10 cellular contexts compared by ENCODE assay signal in genomic region chr17:78409191-78409621, GRCh38. TPM values are rescaled to one million over a fixed set of nuclear protein-coding genes. Genes with fewer than 3 reads are reported as not detected.
A peak's percentile ranks its signal among the peaks of the same experiment; 100 is the strongest.
DNase-seq lines count a peak whose midpoint lies in the region; ATAC-seq and TF ChIP-seq lines count a peak whose summit lies in the region.
"Had no signal": no experiment of that assay in that cellular context is flagged by ENCODE, and none has a peak within 500 bp of the region (broad histone marks: within the 10 kb centered on the region; RNA-seq: fewer than 3 reads in every experiment).

No MANE protein-coding gene starts in this region.

- H3K4me1 ChIP-seq in left ventricle myocardium inferior: peaks cover 67% of the 10 kb centered on the region
- H3K4me1 ChIP-seq in right atrium auricular region: peaks cover 0 to 65% of the 10 kb centered on the region in 2 donors
- H3K4me1 ChIP-seq in esophagus squamous epithelium: peaks cover 27 to 77% (median 55%) of the 10 kb centered on the region in 3 donors
- peaks cover 65 to 75% (median 68%) of the 10 kb centered on the region in 4 donors for H3K4me1 ChIP-seq in upper lobe of left lung

- TF ChIP-seq POLR2A in esophagus squamous epithelium (IDR thresholded peaks at IDR 0.05): no peak
- no peak for TF ChIP-seq POLR2A in upper lobe of left lung (IDR thresholded peaks at IDR 0.05)

- H3K4me3 ChIP-seq in left ventricle myocardium inferior (no peak overlapping the region), right atrium auricular region (no peak overlapping the region), esophagus squamous epithelium (no peak overlapping the region), upper lobe of left lung (no peak overlapping the region)

- 18 to 34% methylated on average over 4 to 6 of the region's 9 CpGs for WGBS in esophagus squamous epithelium, 2 donors
- 54 to 74% methylated on average over 9 of the region's 9 CpGs for WGBS in upper lobe of left lung, 2 donors

- H3K9me3 ChIP-seq in left ventricle myocardium inferior (replicated peaks): no peaks in the 10 kb centered on the region
- H3K9me3 ChIP-seq in right atrium auricular region: no peaks in the 10 kb centered on the region
- H3K9me3 ChIP-seq in esophagus squamous epithelium: no peaks in the 10 kb centered on the region
- no peaks in the 10 kb centered on the region for H3K9me3 ChIP-seq in upper lobe of left lung

- intact Hi-C loops in left ventricle myocardium inferior (cut with micrococcal nuclease) (no loop called here), esophagus squamous epithelium (cut with DNase I) (no loop called here)

- H3K27me3 ChIP-seq in left ventricle myocardium inferior (ENCODE audit: low read depth) (no peaks in the 10 kb centered on the region), right atrium auricular region (no peaks in the 10 kb centered on the region), esophagus squamous epithelium (no peaks in the 10 kb centered on the region), upper lobe of left lung (no peaks in the 10 kb centered on the region)

- peak in 1 of 4 donors; percentile 71 for TF ChIP-seq EP300 in upper lobe of left lung (IDR thresholded peaks at IDR 0.05)

- TF ChIP-seq CTCF in left ventricle myocardium inferior (IDR thresholded peaks at IDR 0.05; ENCODE audit: borderline replicate concordance): no peak
- no peak for TF ChIP-seq CTCF in right atrium auricular region (IDR thresholded peaks at IDR 0.05)
- no peak for TF ChIP-seq CTCF in esophagus squamous epithelium (IDR thresholded peaks at IDR 0.05)
- no peak for TF ChIP-seq CTCF in upper lobe of left lung (IDR thresholded peaks at IDR 0.05)

- H3K27ac ChIP-seq in left ventricle myocardium inferior (replicated peaks) (peak overlapping the region; percentile 13), right atrium auricular region (no peak overlapping the region), esophagus squamous epithelium (peak overlapping the region; percentile 19 to 57 (median 50)), upper lobe of left lung (peak overlapping the region; percentile 35 to 76 (median 59))

- ATAC-seq in upper lobe of left lung (ENCODE audit: low FRiP score in 2 of 2) (no peak), GM18867 (IDR thresholded peaks at IDR 0.05; ENCODE audit: unreplicated experiment) (no peak)

- DNase-seq in left ventricle myocardium inferior: no peak
- DNase-seq in right atrium auricular region (ENCODE audit: low spot score): no peak
- peak; percentile 92 to 95 for DNase-seq in NCI-H524 (lab: John Stamatoyannopoulos, UW)
- DNase-seq in esophagus squamous epithelium (lab: John Stamatoyannopoulos, UW): no peak
- DNase-seq in upper lobe of left lung: peak in 1 of 2 donors; percentile 86
- DNase-seq in activated gamma-delta T cell treated with Interleukin-2 at 50 U/mL for 16 hours: no peak
- no peak for DNase-seq in AG08396 (ENCODE audit: low spot score)
- DNase-seq: NCI-H446 treated with DMSO at 0.1 percent for 48 hours, occipital lobe had no signal

- H3K36me3 ChIP-seq in left ventricle myocardium inferior (peaks cover 23% of the 10 kb centered on the region), right atrium auricular region (peaks cover 21% of the 10 kb centered on the region), esophagus squamous epithelium (peaks cover 0 to 65% (median 4%) of the 10 kb centered on the region in 3 donors), upper lobe of left lung (peaks cover 7 to 37% (median 18%) of the 10 kb centered on the region in 4 donors)

RNA-seq across cellular contexts. Expression of gene PGS1, which starts 30.8 kb away (rescaled TPM):
- total RNA-seq in left ventricle myocardium inferior: 17.1 TPM
- total RNA-seq in right atrium auricular region: 10 to 100 TPM; 21.2 to 21.8 TPM
- total RNA-seq in esophagus squamous epithelium: 10 to 100 TPM; 18.6 to 32.4 (median 23.0) TPM
- 100 to 1,000 TPM in 2 of 6 donors, 10 to 100 TPM in 4; 79.2 to 348 (median 92.3) TPM for total RNA-seq in upper lobe of left lung

RNA-seq across cellular contexts. Expression of gene SOCS3, which starts 49.3 kb away (rescaled TPM):
- 9.5 TPM for total RNA-seq in left ventricle myocardium inferior
- total RNA-seq in right atrium auricular region: 10 to 100 TPM; 39.9 to 56.8 TPM
- total RNA-seq in esophagus squamous epithelium: 10 to 100 TPM in 3 of 4 donors, 1 to 10 TPM in 1; 6.3 to 23.1 (median 17.1) TPM
- total RNA-seq in upper lobe of left lung: 100 to 1,000 TPM in 3 of 6 donors, 10 to 100 TPM in 3; 67.1 to 173 (median 114) TPM

Comparison
In these comparisons a context has a peak if more than half of its experiments do, and no peak if none do; other contexts are left out.
1. H3K27ac ChIP-seq: peak in left ventricle myocardium inferior (single experiment), esophagus squamous epithelium (4 of 4) and upper lobe of left lung (4 of 4); none in right atrium auricular region (0 of 2).
2. DNase-seq: peak in NCI-H524 (2 of 2); none in left ventricle myocardium inferior (single experiment), right atrium auricular region (single experiment), esophagus squamous epithelium (single experiment), activated gamma-delta T cell treated with Interleukin-2 at 50 U/mL for 16 hours (single experiment) and AG08396 (single experiment).